Comparison of ENCODE assay signal across 8 cellular contexts in the genomic region with DNA sequence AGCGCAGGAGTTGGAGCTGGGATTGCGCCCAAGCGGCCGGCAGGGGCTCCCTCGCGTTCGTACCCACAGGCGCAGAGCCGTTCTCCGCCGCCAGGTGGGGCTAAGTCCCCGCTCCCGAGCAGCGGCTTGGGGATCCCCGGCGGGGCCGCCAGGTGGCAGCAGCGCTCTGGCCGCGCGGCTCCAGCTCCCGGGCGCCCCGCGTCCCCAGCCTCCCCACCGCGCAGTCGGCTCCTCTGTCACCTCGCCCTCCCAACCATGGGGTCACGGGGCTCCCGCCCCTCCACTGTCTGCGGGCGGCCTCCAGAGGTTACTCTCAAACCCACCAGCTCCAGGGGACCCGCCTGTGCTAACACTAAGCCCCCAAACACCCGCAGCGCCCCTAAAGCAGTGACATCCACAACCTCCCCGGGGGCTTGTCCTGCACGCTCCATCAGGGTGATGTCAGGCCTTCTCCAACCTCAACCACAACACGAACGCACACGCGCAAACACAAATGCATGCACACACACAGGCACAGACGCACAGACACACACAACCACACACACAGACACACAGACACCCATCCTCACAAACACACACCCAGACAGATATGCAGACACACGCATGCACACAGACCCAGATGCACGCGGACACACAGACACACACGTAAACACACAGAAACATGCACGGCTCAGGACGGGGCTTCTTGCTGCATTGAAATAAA. TPM values are rescaled to one million over a fixed set of nuclear protein-coding genes. Genes with fewer than 3 reads are reported as not detected.
DNase-seq lines count a peak whose midpoint lies in the region; ATAC-seq and TF ChIP-seq lines count a peak whose summit lies in the region.

No MANE protein-coding gene starts in this region.

- intact Hi-C loops in lower lobe of right lung (cut with DNase I) = loop anchor here (5.0 to 10.0 kb wide), 2 partner anchors 319 to 343 kb away; no protein-coding TSS in a partner anchor

- CTCF ChIA-PET in AG04450 (lab: Charles Lee) = interaction anchor here (0.6 to 5.5 kb wide), 52 partner anchors 9 to 830 kb away, joined by 3 to 132 read pairs (median 4); no protein-coding TSS in a partner anchor

- H3K36me3 ChIP-seq in lower lobe of right lung = no peaks in the 10 kb centered on the region

- DNase-seq in AG04450 (ENCODE audit: low read depth, low spot score) (no peak), NCI-H526 treated with DMSO at 0.1 percent for 48 hours (lab: John Stamatoyannopoulos, UW) (peak; percentile 80), dermis blood vessel endothelial cell (peak; percentile 85), lower lobe of right lung (peak; percentile 90)
- DNase-seq in activated CD4-positive, alpha-beta T cell treated with anti-CD3 and anti-CD28 coated beads, Interleukin-2, amount 50 U/mL, for 4 hours = peak; percentile 79 to 81
- DNase-seq in stimulated activated CD8-positive, alpha-beta memory T cell treated with anti-CD3 and anti-CD28 coated beads, Interleukin-15, amount 100 ng/mL, for 1 hour (ENCODE audit: low read depth) = peak; percentile 75

- ATAC-seq in GM18520 (IDR thresholded peaks at IDR 0.05; ENCODE audit: unreplicated experiment) (peak; percentile 73), HG03280 (IDR thresholded peaks at IDR 0.05; ENCODE audit: unreplicated experiment) (peak; percentile 87), lower lobe of right lung (peak; percentile 93 to 95)

- TF ChIP-seq CTCF in AG04450 (IDR thresholded peaks at IDR 0.05; ENCODE audit: low read depth, low read length) (peak; percentile 100), lower lobe of right lung (IDR thresholded peaks at IDR 0.05) (peak; percentile 100)

- peaks cover 11% of the 10 kb centered on the region for H3K27me3 ChIP-seq in AG04450 (ENCODE audit: control insufficient read depth, insufficient read depth, low read length)
- peaks cover 27% of the 10 kb centered on the region for H3K27me3 ChIP-seq in lower lobe of right lung (ENCODE audit: low read depth)

- H3K9me3 ChIP-seq in AG04450 (ENCODE audit: control insufficient read depth, insufficient read depth, low read length) (no peaks in the 10 kb centered on the region; the same call in 1 of the 2 replicates), lower lobe of right lung (no peaks in the 10 kb centered on the region)

- H3K27ac ChIP-seq in AG04450 (ENCODE audit: low read depth, low read length) (peak overlapping the region; percentile 11), lower lobe of right lung (no peak overlapping the region)

- POLR2A ChIA-PET in AG04450 (lab: Yijun Ruan, JAX) = interaction anchor here (1.0 kb wide), 1 partner anchor 20 kb away, joined by 6 read pairs; no protein-coding TSS in a partner anchor

- peaks cover 4% of the 10 kb centered on the region for H3K4me1 ChIP-seq in lower lobe of right lung

- H3K4me3 ChIP-seq in AG04450 (ENCODE audit: low read depth, low read length) (no peak overlapping the region), lower lobe of right lung (no peak overlapping the region)

RNA-seq across cellular contexts. Expression of gene KCTD15, which starts 18.4 kb away (rescaled TPM):
- polyA plus RNA-seq in AG04450 (2011; rRNA removed) = 15.6 and 19.7 TPM in 2 replicates
- polyA minus RNA-seq in AG04450 (2011; rRNA and poly(A)+ RNA removed) = 11.2 and 11.3 TPM in 2 replicates
- total RNA-seq in dermis blood vessel endothelial cell = 55.3 and 61.8 TPM in 2 replicates
- 27.0 TPM for total RNA-seq in lower lobe of right lung
